ENCODE assay signal across 31 cellular contexts in genomic region chr6:152094276-152094675, GRCh38.
DNase-seq lines count a peak whose midpoint lies in the region; ATAC-seq and TF ChIP-seq lines count a peak whose summit lies in the region.
"Had no signal": no experiment of that assay in that cellular context is flagged by ENCODE, and none has a peak within 500 bp of the region (broad histone marks: within the 10 kb centered on the region; RNA-seq: fewer than 3 reads in every experiment).

No MANE protein-coding gene starts in this region.

- intact Hi-C loops in MCF 10A (cut with micrococcal nuclease), result no loop called here
- intact Hi-C loops in mammary epithelial cell (cut with micrococcal nuclease), result no loop called here
- intact Hi-C loops in psoas muscle (cut with DNase I), result loop anchor here in 1 of 2 donors (10.0 kb wide), 1 partner anchor 289 kb away; the partner anchor contains the start of gene ESR1
- intact Hi-C loops in activated CD8-positive, alpha-beta T cell treated with anti-CD3 and anti-CD28 coated beads for 36 hours (cut with micrococcal nuclease), result no loop called here

- H3K23ac ChIP-seq in neuronal stem cell (ENCODE audit: low read depth, low read length, poor library complexity), result no peak overlapping the region

- H2AFZ ChIP-seq in mammary epithelial cell (ENCODE audit: low read depth, low read length), result no peak overlapping the region
- no peak overlapping the region for H2AFZ ChIP-seq in neuronal stem cell (ENCODE audit: low read length)

- peaks cover 61% of the 10 kb centered on the region for H3K4me1 Mint-ChIP-seq in MCF 10A (ENCODE audit: insufficient read depth, unreplicated experiment)
- peaks cover 3% of the 10 kb centered on the region for H3K4me1 Mint-ChIP-seq in activated CD8-positive, alpha-beta T cell treated with anti-CD3 and anti-CD28 coated beads for 36 hours (ENCODE audit: low read depth)

- H3K4me2 ChIP-seq in mammary epithelial cell (ENCODE audit: insufficient read depth, low read depth, low read length) (no peak overlapping the region), neuronal stem cell (ENCODE audit: insufficient read depth, low read length, poor library complexity, severe bottlenecking) (no peak overlapping the region)
- H3K4me2 ChIP-seq: SK-N-SH had no signal

- H2BK12ac ChIP-seq in neuronal stem cell (ENCODE audit: low read length), result no peak overlapping the region

- no peak overlapping the region for H4K8ac ChIP-seq in neuronal stem cell (ENCODE audit: low read depth, low read length)

- POLR2A ChIA-PET in MCF 10A (lab: Yijun Ruan, JAX), result no interaction called here
- POLR2A ChIA-PET in activated CD8-positive, alpha-beta T cell treated with anti-CD3 and anti-CD28 coated beads for 36 hours (lab: Charles Lee), result no interaction called here

- no peak for TF ChIP-seq CTCF in MCF 10A (IDR thresholded peaks at IDR 0.05; ENCODE audit: unreplicated experiment)
- no peak for TF ChIP-seq CTCF in mammary epithelial cell (conservative IDR thresholded peaks at IDR 0.05 in 1 of 2, IDR thresholded peaks at IDR 0.05 in 1 of 2; ENCODE audit: extremely low read depth in 1 of 2, insufficient read depth in 1 of 2, low read depth in 1 of 2, low read length in 2 of 2)
- no peak for TF ChIP-seq CTCF in coronary artery (IDR thresholded peaks at IDR 0.05)
- no peak for TF ChIP-seq CTCF in psoas muscle (IDR thresholded peaks at IDR 0.05)
- no peak for TF ChIP-seq CTCF in activated CD8-positive, alpha-beta T cell treated with anti-CD3 and anti-CD28 coated beads for 36 hours (IDR thresholded peaks at IDR 0.05)

- no peaks in the 10 kb centered on the region for H3K9me3 Mint-ChIP-seq in MCF 10A (ENCODE audit: unreplicated experiment)
- H3K9me3 Mint-ChIP-seq in activated CD8-positive, alpha-beta T cell treated with anti-CD3 and anti-CD28 coated beads for 36 hours, result no peaks in the 10 kb centered on the region
- H3K9me3 Mint-ChIP-seq: activated T-helper 1 cell treated with anti-CD3 and anti-CD28 coated beads, Interleukin-12 subunit alpha, Interleukin-12 subunit beta, Interleukin-2, Interleukin-4 antibody, amounts not matched to agents 30 ng/mL and 10 ng/mL and 1 ng/mL, durations not matched to agents 14 hours and 24 hours and 36 hours; brain; CD8-positive, alpha-beta T cell; memory B cell had no signal

- DNase-seq in MCF 10A (ENCODE audit: unreplicated experiment) (peak; percentile 56), mammary epithelial cell (no peak), coronary artery (ENCODE audit: low spot score) (no peak), psoas muscle (no peak), ACHN (no peak), NCI-H2081 treated with DMSO at 0.1 percent for 48 hours (lab: John Stamatoyannopoulos, UW) (no peak), neuronal stem cell (ENCODE audit: low spot score) (no peak)
- no peak for DNase-seq in activated CD8-positive, alpha-beta T cell treated with anti-CD3 and anti-CD28 coated beads for 36 hours
- DNase-seq: 8988T; activated CD4-positive, CD25-positive, alpha-beta regulatory T cell; activated naive CD4-positive, alpha-beta T cell treated with Interleukin-2 at 50 U/mL for 16 hours; AML-193; CD8-positive, alpha-beta T cell; cerebellar nuclear complex; dorsolateral prefrontal cortex; hippocampal formation; left colon; NCI-H1092; NCI-H1694 treated with DMSO at 0.1 percent for 48 hours; NCI-H526; pancreas; retina; SK-N-SH; stimulated activated naive CD8-positive, alpha-beta T cell treated with anti-CD3 and anti-CD28 coated beads, Interleukin-15, Interleukin-2, amounts not matched to agents 100 U/mL and 50 U/mL, for 24 hours had no signal

- H3K27ac ChIP-seq in mammary epithelial cell (ENCODE audit: insufficient read depth, low read depth, low read length) (no peak overlapping the region), coronary artery (peak overlapping the region; percentile 47 to 94), psoas muscle (peak overlapping the region; percentile 36), neuronal stem cell (replicated peaks; ENCODE audit: low read length) (no peak overlapping the region)
- H3K27ac ChIP-seq: dorsolateral prefrontal cortex had no signal

- H3K36me3 Mint-ChIP-seq in MCF 10A (ENCODE audit: insufficient read depth, unreplicated experiment), result peaks cover 14% of the 10 kb centered on the region
- no peaks in the 10 kb centered on the region for H3K36me3 Mint-ChIP-seq in activated CD8-positive, alpha-beta T cell treated with anti-CD3 and anti-CD28 coated beads for 36 hours (ENCODE audit: low read depth)
- H3K36me3 Mint-ChIP-seq: brain; CD8-positive, alpha-beta T cell had no signal

- CTCF ChIA-PET in MCF 10A (lab: Yijun Ruan, JAX), result interaction anchor here (0.5 to 0.6 kb wide), 2 partner anchors 401 to 499 kb away, joined by 3 read pairs; no protein-coding TSS in a partner anchor
- CTCF ChIA-PET in mammary epithelial cell (lab: Charles Lee; ENCODE audit: low non-redundant PET), result no interaction called here
- CTCF ChIA-PET in activated CD8-positive, alpha-beta T cell treated with anti-CD3 and anti-CD28 coated beads for 36 hours (lab: Charles Lee), result no interaction called here

- no peak for ATAC-seq in psoas muscle
- no peak for ATAC-seq in activated CD8-positive, alpha-beta T cell treated with anti-CD3 and anti-CD28 coated beads for 36 hours
- ATAC-seq: CD8-positive, alpha-beta T cell; GM12878; Right ventricle myocardium inferior; stimulated activated naive CD8-positive, alpha-beta T cell treated with anti-CD3 and anti-CD28 coated beads, Interleukin-15, Interleukin-2, amounts not matched to agents 100 U/mL and 50 U/mL, for 24 hours had no signal

- no peaks in the 10 kb centered on the region for H3K9me3 ChIP-seq in mammary epithelial cell (replicated peaks; ENCODE audit: insufficient read depth, low read length)
- H3K9me3 ChIP-seq in psoas muscle, result no peaks in the 10 kb centered on the region
- no peaks in the 10 kb centered on the region for H3K9me3 ChIP-seq in neuronal stem cell (replicated peaks in 1 of 2; ENCODE audit: control insufficient read depth in 2 of 2, insufficient read depth in 1 of 2, low read depth in 1 of 2, low read length in 2 of 2)
- H3K9me3 ChIP-seq: pancreas, SK-N-SH had no signal

- no peak overlapping the region for H3K9ac ChIP-seq in mammary epithelial cell (ENCODE audit: insufficient read depth, low read length)
- no peak overlapping the region for H3K9ac ChIP-seq in neuronal stem cell (ENCODE audit: low read depth, low read length, poor library complexity)
- H3K9ac ChIP-seq: SK-N-SH had no signal

- no peak overlapping the region for H3K18ac ChIP-seq in neuronal stem cell (ENCODE audit: low read length)

- in situ Hi-C loops in mammary epithelial cell (cut with MboI; ENCODE audit: low sequenced_read_pairs in 2 of 2) (no loop called here), ACHN (cut with HindIII; ENCODE audit: low pct_ligation_motif_present, low pct_unique_long_range_greater_than_20kb, low sequenced_read_pairs) (no loop called here)

- no peak overlapping the region for H2BK5ac ChIP-seq in neuronal stem cell (ENCODE audit: low read length)

- no peak overlapping the region for H2BK120ac ChIP-seq in neuronal stem cell (ENCODE audit: low read depth, low read length)

- H3K79me2 ChIP-seq in mammary epithelial cell (ENCODE audit: insufficient read depth, low read length), result no peaks in the 10 kb centered on the region

- BruUV-seq in MCF 10A (replicated peaks; lab: Mats Ljungman, UMichigan) (no TSS peak), mammary epithelial cell (replicated peaks; lab: Mats Ljungman, UMichigan) (no TSS peak)

- H4K20me1 ChIP-seq in mammary epithelial cell (ENCODE audit: insufficient read depth, low read length), result no peaks in the 10 kb centered on the region

- no peak overlapping the region for H3K14ac ChIP-seq in neuronal stem cell (ENCODE audit: low read length)

- H3K27me3 Mint-ChIP-seq in MCF 10A (ENCODE audit: insufficient read depth, unreplicated experiment), result no peaks in the 10 kb centered on the region
- no peaks in the 10 kb centered on the region for H3K27me3 Mint-ChIP-seq in activated CD8-positive, alpha-beta T cell treated with anti-CD3 and anti-CD28 coated beads for 36 hours
- H3K27me3 Mint-ChIP-seq: brain, memory B cell had no signal

- H2AK5ac ChIP-seq in neuronal stem cell (ENCODE audit: low read depth, low read length), result no peak overlapping the region

- peaks cover 66% of the 10 kb centered on the region for H3K4me1 ChIP-seq in mammary epithelial cell (ENCODE audit: insufficient read depth, low read length)
- H3K4me1 ChIP-seq in psoas muscle, result peaks cover 54% of the 10 kb centered on the region
- no peaks in the 10 kb centered on the region for H3K4me1 ChIP-seq in neuronal stem cell (ENCODE audit: control insufficient read depth in 2 of 2, insufficient read depth in 1 of 2, low read depth in 1 of 2, low read length in 2 of 2)
- H3K4me1 ChIP-seq: pancreas had no signal

- no peak overlapping the region for H3K4ac ChIP-seq in neuronal stem cell (ENCODE audit: low read length)

- no peak overlapping the region for H2BK15ac ChIP-seq in neuronal stem cell (ENCODE audit: low read length)

- H3K4me3 ChIP-seq in mammary epithelial cell (replicated peaks in 1 of 3; ENCODE audit: insufficient read depth in 1 of 3, low read depth in 2 of 3, low read length in 3 of 3), result no peak overlapping the region
- no peak overlapping the region for H3K4me3 ChIP-seq in coronary artery
- H3K4me3 ChIP-seq in psoas muscle, result no peak overlapping the region
- H3K4me3 ChIP-seq in neuronal stem cell (ENCODE audit: low read length in 2 of 2), result peak overlapping the region in 1 of 2 donors; percentile 12
- H3K4me3 ChIP-seq: dorsolateral prefrontal cortex, GM12878, K562, pancreas, skin epidermis had no signal

- H3K4me3 Mint-ChIP-seq in MCF 10A (ENCODE audit: unreplicated experiment), result no peak overlapping the region
- no peak overlapping the region for H3K4me3 Mint-ChIP-seq in activated CD8-positive, alpha-beta T cell treated with anti-CD3 and anti-CD28 coated beads for 36 hours
- H3K4me3 Mint-ChIP-seq: activated T-helper 1 cell treated with anti-CD3 and anti-CD28 coated beads, Interleukin-12 subunit alpha, Interleukin-12 subunit beta, Interleukin-2, Interleukin-4 antibody, amounts not matched to agents 30 ng/mL and 10 ng/mL and 1 ng/mL, durations not matched to agents 14 hours and 24 hours and 36 hours; brain; CD8-positive, alpha-beta T cell; memory B cell had no signal

- H3K79me1 ChIP-seq in neuronal stem cell (ENCODE audit: low read depth, low read length), result no peaks in the 10 kb centered on the region

- H3K36me3 ChIP-seq in mammary epithelial cell (ENCODE audit: insufficient read depth, low read length) (no peaks in the 10 kb centered on the region), psoas muscle (ENCODE audit: insufficient read depth in 1 of 2, low read depth in 1 of 2) (no peaks in the 10 kb centered on the region), neuronal stem cell (replicated peaks in 1 of 2; ENCODE audit: control insufficient read depth in 2 of 2, insufficient read depth in 2 of 2, low read length in 2 of 2) (no peaks in the 10 kb centered on the region)
- H3K36me3 ChIP-seq: pancreas had no signal

- 92% methylated on average over 4 of the region's 4 CpGs for WGBS in mammary epithelial cell (ENCODE audit: low coverage, missing lambda C conversion rate)
- WGBS in psoas muscle, 3 donors, result 96 to 97% (median 96%) methylated on average over 4 of the region's 4 CpGs
- no CpG with 5 or more reads among the region's 4 CpGs for WGBS in neuronal stem cell (ENCODE audit: extremely low coverage in 2 of 2, insufficient read length in 2 of 2, insufficient replicate concordance in 1 of 2), 2 donors

- H4K91ac ChIP-seq in neuronal stem cell (ENCODE audit: low read depth, low read length, poor library complexity), result no peak overlapping the region

- dilution Hi-C loops in mammary epithelial cell (cut with HindIII; ENCODE audit: low sequenced_read_pairs), result no loop called here

- peak overlapping the region; percentile 71 for H3K27ac Mint-ChIP-seq in MCF 10A (ENCODE audit: low read depth, unreplicated experiment)
- no peak overlapping the region for H3K27ac Mint-ChIP-seq in activated CD8-positive, alpha-beta T cell treated with anti-CD3 and anti-CD28 coated beads for 36 hours
- H3K27ac Mint-ChIP-seq: activated T-helper 1 cell treated with anti-CD3 and anti-CD28 coated beads, Interleukin-12 subunit alpha, Interleukin-12 subunit beta, Interleukin-2, Interleukin-4 antibody, amounts not matched to agents 30 ng/mL and 10 ng/mL and 1 ng/mL, durations not matched to agents 14 hours and 24 hours and 36 hours; CD8-positive, alpha-beta T cell; memory B cell had no signal

- no peaks in the 10 kb centered on the region for H3K27me3 ChIP-seq in mammary epithelial cell (ENCODE audit: insufficient read depth, low read length)
- no peaks in the 10 kb centered on the region for H3K27me3 ChIP-seq in psoas muscle (ENCODE audit: insufficient read depth in 3 of 3, low read length in 2 of 3)
- H3K27me3 ChIP-seq in neuronal stem cell (ENCODE audit: control insufficient read depth in 3 of 3, insufficient read depth in 3 of 3, low read depth in 1 of 3, low read length in 3 of 3), result no peaks in the 10 kb centered on the region
- H3K27me3 ChIP-seq: dorsolateral prefrontal cortex, pancreas had no signal

Comparison
In these comparisons a context has a peak if more than half of its experiments do, and no peak if none do; other contexts are left out.
1. H3K27ac ChIP-seq: peak in coronary artery (2 of 2) and psoas muscle (single experiment); none in mammary epithelial cell (single experiment) and neuronal stem cell (single experiment).